In genomic region chr1:156213644-156213966, GRCh38 we compare ENCODE assay signal across 8 cellular contexts. TPM values are rescaled to one million over a fixed set of nuclear protein-coding genes. Genes with fewer than 3 reads are reported as not detected.
DNase-seq lines count a peak whose midpoint lies in the region; ATAC-seq and TF ChIP-seq lines count a peak whose summit lies in the region.

No MANE protein-coding gene starts in this region.

- H3K4me1 Mint-ChIP-seq in WTC11 (peaks cover 24% of the 10 kb centered on the region), glutamatergic neuron (ENCODE audit: low read depth, unreplicated experiment) (peaks cover 7% of the 10 kb centered on the region)

- H3K27ac Mint-ChIP-seq in WTC11 (peak overlapping the region; percentile 99), glutamatergic neuron (ENCODE audit: unreplicated experiment) (peak overlapping the region; percentile 96)

- peak overlapping the region; percentile 83 for H2AFZ ChIP-seq in GM23248

- H3K27me3 Mint-ChIP-seq in WTC11 (ENCODE audit: low read depth) (no peaks in the 10 kb centered on the region), glutamatergic neuron (ENCODE audit: unreplicated experiment) (peaks cover 10% of the 10 kb centered on the region)

- H3K4me3 Mint-ChIP-seq in WTC11, result peak overlapping the region; percentile 94
- peak overlapping the region; percentile 95 for H3K4me3 Mint-ChIP-seq in glutamatergic neuron (ENCODE audit: unreplicated experiment)

- H3K36me3 ChIP-seq in GM23248 (ENCODE audit: low read depth) (no peaks in the 10 kb centered on the region; the same call in 1 of the 2 replicates), skeletal muscle tissue (ENCODE audit: control insufficient read depth in 3 of 3, insufficient read depth in 3 of 3, low read length in 3 of 3) (peaks cover 14 to 18% (median 18%) of the 10 kb centered on the region in 3 donors)

- peak overlapping the region; percentile 100 for H3K4me2 ChIP-seq in GM23248 (ENCODE audit: unreplicated experiment)

- H3K27me3 ChIP-seq in GM23248 (replicated peaks; ENCODE audit: insufficient read depth) (no peaks in the 10 kb centered on the region), skeletal muscle tissue (ENCODE audit: control insufficient read depth in 3 of 3, insufficient read depth in 3 of 3, low read length in 3 of 3) (no peaks in the 10 kb centered on the region)

- peaks cover 25% of the 10 kb centered on the region for H3F3A ChIP-seq in GM23248 (ENCODE audit: insufficient read depth)

- peaks cover 34% of the 10 kb centered on the region for H3K79me2 ChIP-seq in GM23248 (ENCODE audit: insufficient read depth)

- peak overlapping the region; percentile 91 for H3K27ac ChIP-seq in GM23248
- H3K27ac ChIP-seq in skeletal muscle tissue (ENCODE audit: low read depth, low read length), result peak overlapping the region; percentile 96

- in situ Hi-C loops in GM23248 (cut with MboI), result no loop called here

- ATAC-seq in WTC11 (no peak), GM18909 (IDR thresholded peaks at IDR 0.05; ENCODE audit: poor library complexity, unreplicated experiment) (no peak)

- no peaks in the 10 kb centered on the region for H3K9me3 ChIP-seq in GM23248 (ENCODE audit: low read depth)
- no peaks in the 10 kb centered on the region for H3K9me3 ChIP-seq in skeletal muscle tissue (ENCODE audit: control insufficient read depth in 3 of 3, low read length in 3 of 3)

- no peaks in the 10 kb centered on the region for H3K9me2 ChIP-seq in GM23248 (ENCODE audit: insufficient read depth)

- WGBS in GM23248 (ENCODE audit: low coverage in 1 of 2, low lambda C conversion rate in 2 of 2, missing lambda C conversion rate in 2 of 2), 2 experiments, result 13% methylated on average over 11 of the region's 11 CpGs

- H4K20me1 ChIP-seq in GM23248 (ENCODE audit: insufficient read depth), result no peaks in the 10 kb centered on the region

- POLR2A ChIA-PET in WTC11 (lab: Charles Lee), result interaction anchor here (0.6 to 1.6 kb wide), 12 partner anchors 12 to 98 kb away, joined by 3 to 10 read pairs (median 6); no protein-coding TSS in a partner anchor

- no peak for DNase-seq in GM23248
- DNase-seq in WTC11 (ENCODE audit: low spot score), result no peak
- no peak for DNase-seq in glutamatergic neuron
- DNase-seq in Kasumi-1 (lab: John Stamatoyannopoulos, UW), result no peak
- no peak for DNase-seq in COLO668 (lab: John Stamatoyannopoulos, UW; ENCODE audit: unreplicated experiment)
- no peak for DNase-seq in NCI-H2081 treated with DMSO at 0.1 percent for 48 hours (lab: John Stamatoyannopoulos, UW)

- H3K36me3 Mint-ChIP-seq in WTC11 (peaks cover 18% of the 10 kb centered on the region), glutamatergic neuron (ENCODE audit: unreplicated experiment) (no peaks in the 10 kb centered on the region)

- H3K4me1 ChIP-seq in GM23248 (ENCODE audit: insufficient read depth) (peaks cover 28% of the 10 kb centered on the region), skeletal muscle tissue (ENCODE audit: control insufficient read depth in 3 of 3, insufficient read depth in 3 of 3, low read length in 3 of 3) (peaks cover 19 to 30% (median 19%) of the 10 kb centered on the region in 3 donors)

- peak overlapping the region; percentile 93 for H3K4me3 ChIP-seq in GM23248
- H3K4me3 ChIP-seq in skeletal muscle tissue (ENCODE audit: low read length in 3 of 3), result peak overlapping the region; percentile 92 to 98 (median 96)

- CTCF ChIA-PET in WTC11 (lab: Charles Lee), result interaction anchor here (0.8 to 4.4 kb wide), 23 partner anchors 11 to 287 kb away, joined by 3 to 71 read pairs (median 5); partner anchors contain the start of genes CCT3, MEF2D, SLC25A44 and SMG5

- H3K9me3 Mint-ChIP-seq in WTC11 (no peaks in the 10 kb centered on the region), glutamatergic neuron (ENCODE audit: unreplicated experiment) (peaks cover 14% of the 10 kb centered on the region)

- no peak for TF ChIP-seq CTCF in WTC11 (IDR thresholded peaks at IDR 0.05)
- no peak for TF ChIP-seq CTCF in glutamatergic neuron (IDR thresholded peaks at IDR 0.05; ENCODE audit: partially characterized antibody, unreplicated experiment)

- peak overlapping the region; percentile 94 for H3K9ac ChIP-seq in GM23248
- peak overlapping the region; percentile 92 to 99 (median 96) for H3K9ac ChIP-seq in skeletal muscle tissue (ENCODE audit: low read depth in 1 of 3, low read length in 3 of 3)

TF ChIP-seq in WTC11, 78 proteins besides CTCF, POLR2A, EP300 and RAD21:
- TF ChIP-seq TEAD1 (CRISPR knock-in tag; IDR thresholded peaks at IDR 0.05), result no peak
- 0 out of 2 replicates have a peak, but pooled peaks have one; percentile 13 for TF ChIP-seq EMX1 (CRISPR knock-in tag; IDR thresholded peaks at IDR 0.05)

RNA-seq across cellular contexts. Expression of gene PMF1, which starts 0.8 kb away (rescaled TPM):
- 42.2 and 44.4 TPM in 2 replicates for total RNA-seq in GM23248 (2014; rRNA removed; shearing (Covaris generic))
- polyA plus RNA-seq in GM23248 (2016; fragmentation: Nextera tagmentation; extraction: Ambion mirVana), result 47.7 and 49.7 TPM in 2 replicates
- total RNA-seq in WTC11 (2021) (112 to 129 TPM (median 115 TPM) in 3 replicates), glutamatergic neuron (ENCODE audit: unreplicated experiment) (31.6 TPM), skeletal muscle tissue (50.6 TPM)

RNA-seq across cellular contexts. Expression of gene SLC25A44, which starts 19.7 kb away (rescaled TPM):
- total RNA-seq in GM23248 (2014; rRNA removed; shearing (Covaris generic)), result 12.4 and 14.3 TPM in 2 replicates
- polyA plus RNA-seq in GM23248 (2016; fragmentation: Nextera tagmentation; extraction: Ambion mirVana), result 15.4 and 16.4 TPM in 2 replicates
- total RNA-seq in WTC11 (2021) (17.9 to 29.1 TPM (median 19.7 TPM) in 3 replicates), glutamatergic neuron (ENCODE audit: unreplicated experiment) (66.0 TPM), skeletal muscle tissue (3.1 TPM)

RNA-seq across cellular contexts. Expression of gene BGLAP, which starts 28.4 kb away (rescaled TPM):
- total RNA-seq in GM23248 (2014; rRNA removed; shearing (Covaris generic)), result not detected in 2 replicates
- polyA plus RNA-seq in GM23248 (2016; fragmentation: Nextera tagmentation; extraction: Ambion mirVana), result 0.25 and 0.54 TPM in 2 replicates
- total RNA-seq in WTC11 (2021), result 2.3 to 3.8 TPM (median 2.6 TPM) in 3 replicates
- total RNA-seq in glutamatergic neuron (ENCODE audit: unreplicated experiment), result not detected
- total RNA-seq in skeletal muscle tissue, result 1.0 TPM

RNA-seq across cellular contexts. Expression of gene PAQR6, which starts 34.3 kb away (rescaled TPM):
- total RNA-seq in GM23248 (2014; rRNA removed; shearing (Covaris generic)), result 0.54 and 0.63 TPM in 2 replicates
- 0.38 and 0.81 TPM in 2 replicates for polyA plus RNA-seq in GM23248 (2016; fragmentation: Nextera tagmentation; extraction: Ambion mirVana)
- total RNA-seq in WTC11 (2021) (5.9 to 7.9 TPM (median 6.5 TPM) in 3 replicates), glutamatergic neuron (ENCODE audit: unreplicated experiment) (10.8 TPM), skeletal muscle tissue (1.0 TPM)
